In the genomic region with DNA sequence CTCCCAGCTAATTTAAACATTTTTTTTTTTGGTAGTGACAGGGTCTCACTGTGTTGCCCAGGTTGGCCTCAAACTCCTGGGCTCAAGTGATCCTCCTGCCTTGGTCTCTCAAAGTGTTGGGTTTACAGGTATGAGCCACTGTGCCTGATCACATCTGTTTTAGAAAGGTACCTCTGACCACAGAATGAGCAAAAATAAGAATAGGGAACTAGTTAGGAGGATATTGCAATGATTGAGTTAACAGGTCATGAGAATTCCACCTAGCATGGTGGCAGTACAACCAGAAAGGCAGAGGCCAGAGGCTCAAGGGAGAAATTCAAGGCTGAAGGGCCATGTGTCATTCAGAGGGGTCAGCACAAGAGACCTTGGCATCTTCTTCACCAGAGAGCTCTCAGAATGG, we compare ENCODE assay signal across 17 cellular contexts.
"Had no signal": no experiment of that assay in that cellular context is flagged by ENCODE, and none has a peak within 500 bp of the region (broad histone marks: within the 10 kb centered on the region; RNA-seq: fewer than 3 reads in every experiment).

No MANE protein-coding gene starts in this region.

- ATAC-seq: body of pancreas had no signal

- H3K27ac ChIP-seq: neural progenitor cell, ovary, sigmoid colon had no signal

- H2AFZ ChIP-seq: neural progenitor cell had no signal

- H3K9ac ChIP-seq: neural progenitor cell had no signal

- DNase-seq: activated CD4-positive, alpha-beta T cell treated with anti-CD3 and anti-CD28 coated beads, Interleukin-2, amount 10 ng/mL, durations not matched to agents 7 days and 5 days; activated CD8-positive, alpha-beta memory T cell treated with anti-CD3 and anti-CD28 coated beads for 24 hours; activated naive CD8-positive, alpha-beta T cell treated with anti-CD3 and anti-CD28 coated beads for 36 hours; amygdala; body of pancreas; cortex of kidney; effector CD8-positive, alpha-beta T cell; foreskin fibroblast; left cardiac atrium; naive B cell; ovary; sigmoid colon; stimulated activated CD4-positive, alpha-beta T cell treated with anti-CD3 and anti-CD28 coated beads, Interleukin-1b, Interleukin-23, amount 100 ng/mL, for 48 hours; T-helper 9 cell had no signal

- H3K9me3 ChIP-seq: body of pancreas, ovary, sigmoid colon, thoracic aorta had no signal

- H3K36me3 ChIP-seq: neural progenitor cell, ovary, sigmoid colon, thoracic aorta had no signal

- H3K4me3 ChIP-seq: body of pancreas, lung, neural progenitor cell, ovary, sigmoid colon, thoracic aorta had no signal

- H3K27me3 ChIP-seq: body of pancreas, neural progenitor cell, ovary, sigmoid colon had no signal

- H3K4me2 ChIP-seq: neural progenitor cell had no signal
